Comparison of ENCODE assay signal across 8 cellular contexts in genomic region chr6:27688014-27688586, GRCh38.
DNase-seq lines count a peak whose midpoint lies in the region; ATAC-seq and TF ChIP-seq lines count a peak whose summit lies in the region.

No MANE protein-coding gene starts in this region.

- peak overlapping the region; percentile 84 for H3K27ac Mint-ChIP-seq in activated CD4-positive, alpha-beta memory T cell treated with anti-CD3 and anti-CD28 coated beads for 36 hours
- peak overlapping the region; percentile 94 for H3K27ac Mint-ChIP-seq in mesothelial cell of epicardium

- H3K27me3 Mint-ChIP-seq in activated CD4-positive, alpha-beta memory T cell treated with anti-CD3 and anti-CD28 coated beads for 36 hours, result peaks cover 10% of the 10 kb centered on the region
- H3K27me3 Mint-ChIP-seq in mesothelial cell of epicardium (ENCODE audit: low read depth), result peaks cover 7% of the 10 kb centered on the region

- no peaks in the 10 kb centered on the region for H3K9me3 ChIP-seq in BE2C
- H3K9me3 ChIP-seq in effector memory CD4-positive, alpha-beta T cell (ENCODE audit: control insufficient read depth, low read length), result no peaks in the 10 kb centered on the region

- peaks cover 14% of the 10 kb centered on the region for H3K4me1 Mint-ChIP-seq in activated CD4-positive, alpha-beta memory T cell treated with anti-CD3 and anti-CD28 coated beads for 36 hours (ENCODE audit: low read depth)
- H3K4me1 Mint-ChIP-seq in mesothelial cell of epicardium, result peaks cover 7% of the 10 kb centered on the region

- no peaks in the 10 kb centered on the region for H3K27me3 ChIP-seq in BE2C
- H3K27me3 ChIP-seq in effector memory CD4-positive, alpha-beta T cell (replicated peaks; ENCODE audit: control insufficient read depth, insufficient read depth, low read length, poor library complexity, severe bottlenecking), result no peaks in the 10 kb centered on the region

- H3K4me1 ChIP-seq in BE2C, result no peaks in the 10 kb centered on the region
- no peaks in the 10 kb centered on the region for H3K4me1 ChIP-seq in effector memory CD4-positive, alpha-beta T cell (ENCODE audit: control insufficient read depth, insufficient read depth, low read length, poor library complexity, severe bottlenecking)

- no peak for TF ChIP-seq CTCF in BE2C (IDR thresholded peaks at IDR 0.05; ENCODE audit: low read depth, low read length)
- no peak for TF ChIP-seq CTCF in mesothelial cell of epicardium (IDR thresholded peaks at IDR 0.05; ENCODE audit: unreplicated experiment)

- H3K36me3 Mint-ChIP-seq in activated CD4-positive, alpha-beta memory T cell treated with anti-CD3 and anti-CD28 coated beads for 36 hours, result peaks cover 8% of the 10 kb centered on the region
- no peaks in the 10 kb centered on the region for H3K36me3 Mint-ChIP-seq in mesothelial cell of epicardium

- intact Hi-C loops in activated CD4-positive, alpha-beta memory T cell treated with anti-CD3 and anti-CD28 coated beads for 36 hours (cut with micrococcal nuclease), result loop anchor here (1.0 to 5.0 kb wide), 7 partner anchors 33 to 511 kb away; no protein-coding TSS in a partner anchor

- POLR2A ChIA-PET in activated CD4-positive, alpha-beta memory T cell treated with anti-CD3 and anti-CD28 coated beads for 36 hours (lab: Charles Lee), result interaction anchor here (1.1 kb wide), 2 partner anchors 64 to 66 kb away, joined by 3 to 5 read pairs; no protein-coding TSS in a partner anchor

- H3K36me3 ChIP-seq in BE2C, result no peaks in the 10 kb centered on the region
- no peaks in the 10 kb centered on the region for H3K36me3 ChIP-seq in effector memory CD4-positive, alpha-beta T cell (ENCODE audit: control insufficient read depth, insufficient read depth, low read length)

- peak overlapping the region; percentile 89 for H3K4me3 ChIP-seq in BE2C (ENCODE audit: low read depth, low read length)
- peak overlapping the region; percentile 63 for H3K4me3 ChIP-seq in effector memory CD4-positive, alpha-beta T cell (ENCODE audit: insufficient read depth, low read depth, low read length, poor library complexity, severe bottlenecking)

- CTCF ChIA-PET in activated CD4-positive, alpha-beta memory T cell treated with anti-CD3 and anti-CD28 coated beads for 36 hours (lab: Charles Lee), result interaction anchor here (0.6 to 2.3 kb wide), 11 partner anchors 11 to 500 kb away, joined by 3 to 16 read pairs (median 4); partner anchors contain the start of gene POM121L2

- ATAC-seq in GM19452 (IDR thresholded peaks at IDR 0.05; ENCODE audit: unreplicated experiment), result peak; percentile 56

- DNase-seq in BE2C (peak; percentile 86), HK-2 (ENCODE audit: unreplicated experiment) (peak; percentile 87), NCI-H82 treated with DMSO at 0.1 percent for 48 hours (lab: John Stamatoyannopoulos, UW; ENCODE audit: unreplicated experiment) (peak; percentile 89), mesothelial cell of epicardium (ENCODE audit: low spot score in 2 of 2, unreplicated experiment in 2 of 2) (peak; percentile 69 to 89)
- DNase-seq in activated CD4-positive, alpha-beta memory T cell treated with anti-CD3 and anti-CD28 coated beads for 36 hours, result peak; percentile 93
- peak; percentile 76 to 83 (median 83) for DNase-seq in effector memory CD4-positive, alpha-beta T cell
- DNase-seq in stimulated activated CD8-positive, alpha-beta memory T cell treated with anti-CD3 and anti-CD28 coated beads, Interleukin-15, amount 100 ng/mL, for 24 hours (ENCODE audit: low read depth), result peak; percentile 74

- H3K9me3 Mint-ChIP-seq in activated CD4-positive, alpha-beta memory T cell treated with anti-CD3 and anti-CD28 coated beads for 36 hours, result no peaks in the 10 kb centered on the region
- no peaks in the 10 kb centered on the region for H3K9me3 Mint-ChIP-seq in mesothelial cell of epicardium

- H3K4me3 Mint-ChIP-seq in activated CD4-positive, alpha-beta memory T cell treated with anti-CD3 and anti-CD28 coated beads for 36 hours, result peak overlapping the region; percentile 87
- peak overlapping the region; percentile 94 for H3K4me3 Mint-ChIP-seq in mesothelial cell of epicardium

- H3K27ac ChIP-seq in effector memory CD4-positive, alpha-beta T cell (ENCODE audit: insufficient read depth, low read length, poor library complexity, severe bottlenecking), result peak overlapping the region; percentile 4

Comparison
In these comparisons a context has a peak if more than half of its experiments do, and no peak if none do; other contexts are left out.
1. Peak in every context shown above with its lines: DNase-seq, ATAC-seq, H3K4me3 ChIP-seq and H3K27ac ChIP-seq.